8 cellular contexts compared by ENCODE assay signal in the genomic region with DNA sequence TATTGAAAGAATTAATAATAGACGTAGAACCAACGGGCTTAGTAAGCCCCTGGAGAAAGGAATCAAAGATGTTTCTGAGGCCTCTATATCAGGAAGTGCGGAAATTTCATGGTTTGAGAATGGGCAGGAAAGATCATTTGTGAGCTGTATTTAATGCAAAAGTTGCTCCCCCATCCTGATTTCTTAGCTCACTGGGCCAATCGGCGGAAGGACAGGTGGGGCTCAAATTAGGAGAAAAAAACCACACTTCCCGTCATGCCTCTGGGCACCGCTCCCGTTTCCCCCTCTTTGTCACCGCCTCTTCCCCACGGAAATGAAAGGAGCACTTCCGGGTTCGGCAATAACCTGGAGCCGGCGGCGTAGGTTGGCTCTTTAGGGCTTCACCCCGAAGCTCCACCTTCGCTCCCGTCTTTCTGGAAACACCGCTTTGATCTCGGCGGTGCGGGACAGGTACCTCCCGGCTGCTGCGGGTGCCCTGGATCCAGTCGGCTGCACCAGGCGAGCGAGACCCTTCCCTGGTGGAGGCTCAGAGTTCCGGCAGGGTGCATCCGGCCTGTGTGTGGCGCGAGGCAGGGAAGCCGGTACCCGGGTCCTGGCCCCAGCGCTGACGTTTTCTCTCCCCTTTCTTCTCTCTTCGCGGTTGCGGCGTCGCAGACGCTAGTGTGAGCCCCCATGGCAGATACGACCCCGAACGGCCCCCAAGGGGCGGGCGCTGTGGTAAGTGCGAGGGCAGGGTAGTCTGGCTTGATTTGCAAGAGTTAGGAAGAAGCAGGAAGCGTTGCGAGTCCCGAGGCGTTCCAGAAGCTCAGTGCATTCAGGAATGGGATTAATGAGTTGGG. TPM values are rescaled to one million over a fixed set of nuclear protein-coding genes. Genes with fewer than 3 reads are reported as not detected.
DNase-seq lines count a peak whose midpoint lies in the region; ATAC-seq lines count a peak whose summit lies in the region.

A gene with protein sequence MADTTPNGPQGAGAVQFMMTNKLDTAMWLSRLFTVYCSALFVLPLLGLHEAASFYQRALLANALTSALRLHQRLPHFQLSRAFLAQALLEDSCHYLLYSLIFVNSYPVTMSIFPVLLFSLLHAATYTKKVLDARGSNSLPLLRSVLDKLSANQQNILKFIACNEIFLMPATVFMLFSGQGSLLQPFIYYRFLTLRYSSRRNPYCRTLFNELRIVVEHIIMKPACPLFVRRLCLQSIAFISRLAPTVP (plus strand): TSS at position 617 of the 839 bp plus-strand sequence. CDS start 56 bp downstream, at position 673.

- peak within 1 kb of the TSS; percentile 93 to 100 (median 97) for H3K4me3 Mint-ChIP-seq in CD8-positive, alpha-beta memory T cell

- peak within 1 kb of the TSS; percentile 96 for H3K4me3 ChIP-seq in CD8-positive, alpha-beta memory T cell (ENCODE audit: low read length)

- peak within 1 kb of the TSS; percentile 75 for H3K27ac ChIP-seq in CD8-positive, alpha-beta memory T cell (ENCODE audit: low read depth, low read length)

- H3K9me3 Mint-ChIP-seq in CD8-positive, alpha-beta memory T cell: no peaks in the 10 kb centered on the region

- H3K27me3 Mint-ChIP-seq in CD8-positive, alpha-beta memory T cell: peaks cover 0 to 1% of the 10 kb centered on the region in 2 donors

- H3K36me3 ChIP-seq in CD8-positive, alpha-beta memory T cell (ENCODE audit: insufficient read depth, low read length): peaks cover 3% of the 10 kb centered on the region

- POLR2A ChIA-PET in CD8-positive, alpha-beta memory T cell (lab: Charles Lee): interaction anchor here (1.0 kb wide), 1 partner anchor 56 kb away, joined by 6 read pairs; a partner anchor contains a TSS

- ATAC-seq in GM19467 (IDR thresholded peaks at IDR 0.05; ENCODE audit: unreplicated experiment): peak; percentile 93

- H3K4me1 ChIP-seq in CD8-positive, alpha-beta memory T cell (ENCODE audit: insufficient read depth, low read length): peaks cover 28% of the 10 kb centered on the region

- DNase-seq in CD8-positive, alpha-beta memory T cell: peak; percentile 57 to 82 (median 78)
- DNase-seq in HS-27A (ENCODE audit: low read depth) (peak; percentile 66), NK-92 (lab: John Stamatoyannopoulos, UW; ENCODE audit: unreplicated experiment) (peak; percentile 3), lung microvascular endothelial cell (ENCODE audit: low read depth in 2 of 2) (peak; percentile 84 to 88)
- peak; percentile 40 to 52 for DNase-seq in activated CD8-positive, alpha-beta memory T cell treated with anti-CD3 and anti-CD28 coated beads for 1 hour (ENCODE audit: extremely low read depth in 1 of 2, low read depth in 1 of 2)
- DNase-seq in effector CD8-positive, alpha-beta T cell (lab: John Stamatoyannopoulos, UW): peak; percentile 64
- DNase-seq in stimulated activated CD4-positive, alpha-beta T cell treated with anti-CD3 and anti-CD28 coated beads, TNF-alpha, amount 100 ng/mL, for 48 hours (ENCODE audit: low read depth in 3 of 3): peak; percentile 59 to 68 (median 67)

- H3K27me3 ChIP-seq in CD8-positive, alpha-beta memory T cell (ENCODE audit: insufficient read depth, low read length, poor library complexity, severe bottlenecking): no peaks in the 10 kb centered on the region

- peak within 1 kb of the TSS; percentile 69 to 97 (median 92) for H3K27ac Mint-ChIP-seq in CD8-positive, alpha-beta memory T cell

- peaks cover 0 to 32% (median 5%) of the 10 kb centered on the region in 3 donors for H3K36me3 Mint-ChIP-seq in CD8-positive, alpha-beta memory T cell

- CTCF ChIA-PET in CD8-positive, alpha-beta memory T cell (lab: Charles Lee): interaction anchor here (1.5 kb wide), 1 partner anchor 12 kb away, joined by 4 read pairs; no protein-coding TSS in a partner anchor

- peaks cover 42 to 69% (median 60%) of the 10 kb centered on the region in 3 donors for H3K4me1 Mint-ChIP-seq in CD8-positive, alpha-beta memory T cell

- no peaks in the 10 kb centered on the region for H3K9me3 ChIP-seq in CD8-positive, alpha-beta memory T cell (ENCODE audit: low read length)

RNA-seq across cellular contexts. Expression of the gene that starts here (rescaled TPM):
- total RNA-seq in CD8-positive, alpha-beta memory T cell: 10 to 100 TPM; 86.1 to 86.8 TPM
- polyA plus RNA-seq in CD8-positive, alpha-beta memory T cell: 25.0 TPM
- 27.9 and 38.9 TPM in 2 replicates for total RNA-seq in lung microvascular endothelial cell

Comparison
In these comparisons a context has a peak if more than half of its experiments do, and no peak if none do; other contexts are left out.
1. Peak in every context shown above with its lines: DNase-seq, ATAC-seq, H3K4me3 ChIP-seq and H3K27ac ChIP-seq.
2. DNase-seq: peak in every context shown above with its lines; median percentile 86 in lung microvascular endothelial cell; 78 in CD8-positive, alpha-beta memory T cell; 67 in stimulated activated CD4-positive, alpha-beta T cell treated with anti-CD3 and anti-CD28 coated beads, TNF-alpha, amount 100 ng/mL, for 48 hours; 66 in HS-27A; 64 in effector CD8-positive, alpha-beta T cell; 46 in activated CD8-positive, alpha-beta memory T cell treated with anti-CD3 and anti-CD28 coated beads for 1 hour; 3 in NK-92.